1 cellular context compared by ENCODE assay signal in genomic region chr7:111498608-111499007, GRCh38.
TF ChIP-seq lines count a peak whose summit lies in the region.

No MANE protein-coding gene starts in this region.

TF ChIP-seq in K562, 482 proteins besides CTCF, POLR2A, EP300 and RAD21 (continued from another document):
- no peak for TF ChIP-seq ZNF407 (IDR thresholded peaks at IDR 0.05; ENCODE audit: low read depth)
- TF ChIP-seq ZNF830 (CRISPR knock-in tag; IDR thresholded peaks at IDR 0.05), result no peak
